In genomic region chr4:165398570-165398969, GRCh38 we compare ENCODE assay signal across 9 cellular contexts. TPM values are rescaled to one million over a fixed set of nuclear protein-coding genes. Genes with fewer than 3 reads are reported as not detected.
A peak's percentile ranks its signal among the peaks of the same experiment; 100 is the strongest.
DNase-seq lines count a peak whose midpoint lies in the region; ATAC-seq and TF ChIP-seq lines count a peak whose summit lies in the region.
"Had no signal": no experiment of that assay in that cellular context is flagged by ENCODE, and none has a peak within 500 bp of the region (broad histone marks: within the 10 kb centered on the region; RNA-seq: fewer than 3 reads in every experiment).

No MANE protein-coding gene starts in this region.

- H3K27me3 Mint-ChIP-seq in stimulated activated naive B cell treated with anti-CD40 and anti-IgM and Interleukin-4, amounts not matched to agents 10 μg/mL and 1 μg/mL and 100 μg/mL, for 72 hours = peaks cover 0 to 11% of the 10 kb centered on the region in 2 donors
- H3K27me3 Mint-ChIP-seq in activated CD4-positive, alpha-beta memory T cell treated with anti-CD3 and anti-CD28 coated beads, Interleukin-2, amount 10 ng/mL, durations not matched to agents 7 days and 5 days = peaks cover 15% of the 10 kb centered on the region

- CTCF ChIA-PET in activated CD4-positive, alpha-beta memory T cell treated with anti-CD3 and anti-CD28 coated beads, Interleukin-2, amount 10 ng/mL, durations not matched to agents 7 days and 5 days (lab: Charles Lee) = no interaction called here

- no peak for TF ChIP-seq CTCF in fibroblast of mammary gland (conservative IDR thresholded peaks at IDR 0.05; ENCODE audit: control insufficient read depth, insufficient read depth, low read depth, low read length)

- ATAC-seq in HG02973 (IDR thresholded peaks at IDR 0.05; ENCODE audit: unreplicated experiment) (peak; percentile 60), GM19467 (IDR thresholded peaks at IDR 0.05; ENCODE audit: unreplicated experiment) (no peak), GM18870 (IDR thresholded peaks at IDR 0.05; ENCODE audit: unreplicated experiment) (no peak)
- ATAC-seq in stimulated activated naive B cell treated with anti-CD40 and anti-IgM and Interleukin-4, amounts not matched to agents 10 μg/mL and 1 μg/mL and 100 μg/mL, for 72 hours (replicated peaks) = no peak

- no peak overlapping the region for H3K27ac Mint-ChIP-seq in stimulated activated naive B cell treated with anti-CD40 and anti-IgM and Interleukin-4, amounts not matched to agents 10 μg/mL and 1 μg/mL and 100 μg/mL, for 72 hours
- H3K27ac Mint-ChIP-seq in activated CD4-positive, alpha-beta memory T cell treated with anti-CD3 and anti-CD28 coated beads, Interleukin-2, amount 10 ng/mL, durations not matched to agents 7 days and 5 days = no peak overlapping the region

- H3K36me3 Mint-ChIP-seq in stimulated activated naive B cell treated with anti-CD40 and anti-IgM and Interleukin-4, amounts not matched to agents 10 μg/mL and 1 μg/mL and 100 μg/mL, for 72 hours = no peaks in the 10 kb centered on the region
- H3K36me3 Mint-ChIP-seq in activated CD4-positive, alpha-beta memory T cell treated with anti-CD3 and anti-CD28 coated beads, Interleukin-2, amount 10 ng/mL, durations not matched to agents 7 days and 5 days (ENCODE audit: low read depth) = no peaks in the 10 kb centered on the region

- peak; percentile 24 for DNase-seq in AG20443 (ENCODE audit: low spot score)
- peak; percentile 96 for DNase-seq in NCI-H446 treated with DMSO at 0.1 percent for 48 hours (lab: John Stamatoyannopoulos, UW)
- peak; percentile 54 for DNase-seq in fibroblast of mammary gland (ENCODE audit: low read depth)
- DNase-seq in stimulated activated naive B cell treated with anti-CD40 and anti-IgM and Interleukin-4, amounts not matched to agents 10 μg/mL and 1 μg/mL and 100 μg/mL, for 72 hours = no peak
- DNase-seq in activated CD4-positive, alpha-beta memory T cell treated with anti-CD3 and anti-CD28 coated beads, Interleukin-2, amount 10 ng/mL, durations not matched to agents 7 days and 5 days = no peak

- H3K4me1 Mint-ChIP-seq in stimulated activated naive B cell treated with anti-CD40 and anti-IgM and Interleukin-4, amounts not matched to agents 10 μg/mL and 1 μg/mL and 100 μg/mL, for 72 hours = peaks cover 0 to 1% of the 10 kb centered on the region in 2 donors
- H3K4me1 Mint-ChIP-seq in activated CD4-positive, alpha-beta memory T cell treated with anti-CD3 and anti-CD28 coated beads, Interleukin-2, amount 10 ng/mL, durations not matched to agents 7 days and 5 days = no peaks in the 10 kb centered on the region

- no peak overlapping the region for H3K4me3 Mint-ChIP-seq in stimulated activated naive B cell treated with anti-CD40 and anti-IgM and Interleukin-4, amounts not matched to agents 10 μg/mL and 1 μg/mL and 100 μg/mL, for 72 hours
- H3K4me3 Mint-ChIP-seq in activated CD4-positive, alpha-beta memory T cell treated with anti-CD3 and anti-CD28 coated beads, Interleukin-2, amount 10 ng/mL, durations not matched to agents 7 days and 5 days = no peak overlapping the region

- POLR2A ChIA-PET in activated CD4-positive, alpha-beta memory T cell treated with anti-CD3 and anti-CD28 coated beads, Interleukin-2, amount 10 ng/mL, durations not matched to agents 7 days and 5 days (lab: Charles Lee) = no interaction called here

- no peak overlapping the region for H3K4me3 ChIP-seq in fibroblast of mammary gland (ENCODE audit: control insufficient read depth, low read depth, low read length)
- H3K4me3 ChIP-seq: adrenal gland had no signal

- H3K9me3 Mint-ChIP-seq in stimulated activated naive B cell treated with anti-CD40 and anti-IgM and Interleukin-4, amounts not matched to agents 10 μg/mL and 1 μg/mL and 100 μg/mL, for 72 hours = no peaks in the 10 kb centered on the region
- H3K9me3 Mint-ChIP-seq in activated CD4-positive, alpha-beta memory T cell treated with anti-CD3 and anti-CD28 coated beads, Interleukin-2, amount 10 ng/mL, durations not matched to agents 7 days and 5 days = no peaks in the 10 kb centered on the region

RNA-seq across cellular contexts. Expression of gene CPE, which starts 19.8 kb away (rescaled TPM):
- total RNA-seq in activated CD4-positive, alpha-beta memory T cell treated with anti-CD3 and anti-CD28 coated beads, Interleukin-2, amount 10 ng/mL, durations not matched to agents 7 days and 5 days = not detected

Comparison
In these comparisons a context has a peak if more than half of its experiments do, and no peak if none do; other contexts are left out.
1. DNase-seq: peak in AG20443 (single experiment), NCI-H446 treated with DMSO at 0.1 percent for 48 hours (single experiment) and fibroblast of mammary gland (single experiment); none in stimulated activated naive B cell treated with anti-CD40 and anti-IgM and Interleukin-4, amounts not matched to agents 10 μg/mL and 1 μg/mL and 100 μg/mL, for 72 hours (single experiment) and activated CD4-positive, alpha-beta memory T cell treated with anti-CD3 and anti-CD28 coated beads, Interleukin-2, amount 10 ng/mL, durations not matched to agents 7 days and 5 days (single experiment).